In genomic region chr15:77069521-77070121, GRCh38 we compare ENCODE assay signal across 8 cellular contexts. TPM values are rescaled to one million over a fixed set of nuclear protein-coding genes. Genes with fewer than 3 reads are reported as not detected.
DNase-seq lines count a peak whose midpoint lies in the region; ATAC-seq and TF ChIP-seq lines count a peak whose summit lies in the region.

No MANE protein-coding gene starts in this region.

- intact Hi-C loops in upper lobe of right lung (cut with DNase I): no loop called here

- DNase-seq in CD1c-positive myeloid dendritic cell (ENCODE audit: extremely low spot score) (peak; percentile 25), memory B cell (ENCODE audit: low spot score in 2 of 2) (no peak), upper lobe of right lung (peak; percentile 68), HPDE6-E6E7 (ENCODE audit: extremely low spot score) (no peak), 8988T (no peak), EL (no peak)
- DNase-seq in Jurkat, Clone E6-1 (ENCODE audit: low read depth, low spot score): no peak

- H3K4me1 Mint-ChIP-seq in brain (peaks cover 57% of the 10 kb centered on the region), memory B cell (peaks cover 40% of the 10 kb centered on the region)

- H3K9me3 Mint-ChIP-seq in brain: no peaks in the 10 kb centered on the region
- no peaks in the 10 kb centered on the region for H3K9me3 Mint-ChIP-seq in memory B cell

- H3K9me3 ChIP-seq in upper lobe of right lung: no peaks in the 10 kb centered on the region

- peak overlapping the region; percentile 92 for H3K27ac ChIP-seq in upper lobe of right lung

- H3K4me3 Mint-ChIP-seq in brain (peak overlapping the region; percentile 85 to 96 (median 90)), memory B cell (peak overlapping the region; percentile 83)

- peak overlapping the region; percentile 76 to 97 (median 89) for H3K27ac Mint-ChIP-seq in brain
- H3K27ac Mint-ChIP-seq in memory B cell: peak overlapping the region; percentile 86

- peaks cover 33% of the 10 kb centered on the region for H3K36me3 Mint-ChIP-seq in brain
- H3K36me3 Mint-ChIP-seq in memory B cell: peaks cover 12% of the 10 kb centered on the region

- no peaks in the 10 kb centered on the region for H3K36me3 ChIP-seq in upper lobe of right lung

- peak overlapping the region; percentile 65 for H3K4me3 ChIP-seq in Jurkat, Clone E6-1 (ENCODE audit: low read length)
- peak overlapping the region; percentile 81 for H3K4me3 ChIP-seq in upper lobe of right lung

- no peak for TF ChIP-seq CTCF in brain (conservative IDR thresholded peaks at IDR 0.05)
- no peak for TF ChIP-seq CTCF in upper lobe of right lung (IDR thresholded peaks at IDR 0.05)

- H3K27me3 Mint-ChIP-seq in brain (peaks cover 2% of the 10 kb centered on the region), memory B cell (no peaks in the 10 kb centered on the region)

- ATAC-seq in memory B cell (ENCODE audit: low read depth): no peak
- peak; percentile 73 for ATAC-seq in upper lobe of right lung

- no peaks in the 10 kb centered on the region for H3K27me3 ChIP-seq in upper lobe of right lung

- H3K4me1 ChIP-seq in upper lobe of right lung: peaks cover 47% of the 10 kb centered on the region

RNA-seq across cellular contexts. Expression of gene TSPAN3, which starts 1.3 kb away (rescaled TPM):
- polyA plus RNA-seq in Jurkat, Clone E6-1 (2012; ENCODE audit: insufficient read depth, insufficient read length): 91.0 TPM
- polyA plus RNA-seq in brain (ENCODE audit: insufficient read depth, low read depth, low replicate concordance): 206 TPM
- 359 TPM for total RNA-seq in upper lobe of right lung

Comparison
In these comparisons a context has a peak if more than half of its experiments do, and no peak if none do; other contexts are left out.
1. DNase-seq: peak in CD1c-positive myeloid dendritic cell (single experiment) and upper lobe of right lung (single experiment); none in Jurkat, Clone E6-1 (single experiment), memory B cell (0 of 2), HPDE6-E6E7 (single experiment), 8988T (single experiment) and EL (single experiment).